Comparison of ENCODE assay signal across 1 cellular context in the genomic region with DNA sequence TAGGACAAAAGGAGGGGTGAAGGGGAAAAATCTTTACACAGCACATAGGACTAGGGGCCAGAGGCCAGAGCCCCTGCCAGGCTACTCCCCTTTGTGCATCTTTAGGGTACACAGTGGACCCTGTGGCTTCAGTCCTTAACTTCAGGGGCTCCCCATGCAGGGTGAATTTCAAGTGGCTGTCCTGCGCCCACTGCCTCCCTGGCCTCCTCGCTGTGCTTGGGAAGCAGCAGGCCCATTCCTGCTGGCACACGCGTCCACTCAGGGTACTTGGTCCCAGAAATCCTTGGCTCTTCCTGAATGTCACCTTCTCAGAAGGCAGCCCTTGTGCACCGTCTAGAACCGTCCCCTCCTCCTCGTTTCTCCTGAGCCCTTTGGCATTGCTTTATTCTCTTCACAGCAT.
TF ChIP-seq lines count a peak whose summit lies in the region.

No MANE protein-coding gene starts in this region.

TF ChIP-seq in GM23338, 12 proteins besides CTCF, POLR2A, EP300 and RAD21 (continued from another document):
- TF ChIP-seq, protein P1, sequence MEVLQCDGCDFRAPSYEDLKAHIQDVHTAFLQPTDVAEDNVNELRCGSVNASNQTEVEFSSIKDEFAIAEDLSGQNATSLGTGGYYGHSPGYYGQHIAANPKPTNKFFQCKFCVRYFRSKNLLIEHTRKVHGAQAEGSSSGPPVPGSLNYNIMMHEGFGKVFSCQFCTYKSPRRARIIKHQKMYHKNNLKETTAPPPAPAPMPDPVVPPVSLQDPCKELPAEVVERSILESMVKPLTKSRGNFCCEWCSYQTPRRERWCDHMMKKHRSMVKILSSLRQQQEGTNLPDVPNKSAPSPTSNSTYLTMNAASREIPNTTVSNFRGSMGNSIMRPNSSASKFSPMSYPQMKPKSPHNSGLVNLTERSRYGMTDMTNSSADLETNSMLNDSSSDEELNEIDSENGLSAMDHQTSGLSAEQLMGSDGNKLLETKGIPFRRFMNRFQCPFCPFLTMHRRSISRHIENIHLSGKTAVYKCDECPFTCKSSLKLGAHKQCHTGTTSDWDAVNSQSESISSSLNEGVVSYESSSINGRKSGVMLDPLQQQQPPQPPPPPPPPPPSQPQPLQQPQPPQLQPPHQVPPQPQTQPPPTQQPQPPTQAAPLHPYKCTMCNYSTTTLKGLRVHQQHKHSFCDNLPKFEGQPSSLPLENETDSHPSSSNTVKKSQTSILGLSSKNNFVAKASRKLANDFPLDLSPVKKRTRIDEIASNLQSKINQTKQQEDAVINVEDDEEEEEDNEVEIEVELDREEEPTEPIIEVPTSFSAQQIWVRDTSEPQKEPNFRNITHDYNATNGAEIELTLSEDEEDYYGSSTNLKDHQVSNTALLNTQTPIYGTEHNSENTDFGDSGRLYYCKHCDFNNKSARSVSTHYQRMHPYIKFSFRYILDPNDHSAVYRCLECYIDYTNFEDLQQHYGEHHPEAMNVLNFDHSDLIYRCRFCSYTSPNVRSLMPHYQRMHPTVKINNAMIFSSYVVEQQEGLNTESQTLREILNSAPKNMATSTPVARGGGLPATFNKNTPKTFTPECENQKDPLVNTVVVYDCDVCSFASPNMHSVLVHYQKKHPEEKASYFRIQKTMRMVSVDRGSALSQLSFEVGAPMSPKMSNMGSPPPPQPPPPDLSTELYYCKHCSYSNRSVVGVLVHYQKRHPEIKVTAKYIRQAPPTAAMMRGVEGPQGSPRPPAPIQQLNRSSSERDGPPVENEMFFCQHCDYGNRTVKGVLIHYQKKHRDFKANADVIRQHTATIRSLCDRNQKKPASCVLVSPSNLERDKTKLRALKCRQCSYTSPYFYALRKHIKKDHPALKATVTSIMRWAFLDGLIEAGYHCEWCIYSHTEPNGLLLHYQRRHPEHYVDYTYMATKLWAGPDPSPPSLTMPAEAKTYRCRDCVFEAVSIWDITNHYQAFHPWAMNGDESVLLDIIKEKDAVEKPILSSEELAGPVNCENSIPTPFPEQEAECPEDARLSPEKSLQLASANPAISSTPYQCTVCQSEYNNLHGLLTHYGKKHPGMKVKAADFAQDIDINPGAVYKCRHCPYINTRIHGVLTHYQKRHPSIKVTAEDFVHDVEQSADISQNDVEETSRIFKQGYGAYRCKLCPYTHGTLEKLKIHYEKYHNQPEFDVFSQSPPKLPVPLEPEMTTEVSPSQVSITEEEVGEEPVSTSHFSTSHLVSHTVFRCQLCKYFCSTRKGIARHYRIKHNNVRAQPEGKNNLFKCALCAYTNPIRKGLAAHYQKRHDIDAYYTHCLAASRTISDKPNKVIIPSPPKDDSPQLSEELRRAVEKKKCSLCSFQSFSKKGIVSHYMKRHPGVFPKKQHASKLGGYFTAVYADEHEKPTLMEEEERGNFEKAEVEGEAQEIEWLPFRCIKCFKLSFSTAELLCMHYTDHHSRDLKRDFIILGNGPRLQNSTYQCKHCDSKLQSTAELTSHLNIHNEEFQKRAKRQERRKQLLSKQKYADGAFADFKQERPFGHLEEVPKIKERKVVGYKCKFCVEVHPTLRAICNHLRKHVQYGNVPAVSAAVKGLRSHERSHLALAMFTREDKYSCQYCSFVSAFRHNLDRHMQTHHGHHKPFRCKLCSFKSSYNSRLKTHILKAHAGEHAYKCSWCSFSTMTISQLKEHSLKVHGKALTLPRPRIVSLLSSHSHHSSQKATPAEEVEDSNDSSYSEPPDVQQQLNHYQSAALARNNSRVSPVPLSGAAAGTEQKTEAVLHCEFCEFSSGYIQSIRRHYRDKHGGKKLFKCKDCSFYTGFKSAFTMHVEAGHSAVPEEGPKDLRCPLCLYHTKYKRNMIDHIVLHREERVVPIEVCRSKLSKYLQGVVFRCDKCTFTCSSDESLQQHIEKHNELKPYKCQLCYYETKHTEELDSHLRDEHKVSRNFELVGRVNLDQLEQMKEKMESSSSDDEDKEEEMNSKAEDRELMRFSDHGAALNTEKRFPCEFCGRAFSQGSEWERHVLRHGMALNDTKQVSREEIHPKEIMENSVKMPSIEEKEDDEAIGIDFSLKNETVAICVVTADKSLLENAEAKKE (CRISPR knock-in tag; IDR thresholded peaks at IDR 0.05): no peak
- TF ChIP-seq POLR2AphosphoS5 (IDR thresholded peaks at IDR 0.05; ENCODE audit: low read depth) (no peak), CREB1 (CRISPR knock-in tag; IDR thresholded peaks at IDR 0.05; ENCODE audit: low read depth) (no peak)
- TF ChIP-seq, protein P2, sequence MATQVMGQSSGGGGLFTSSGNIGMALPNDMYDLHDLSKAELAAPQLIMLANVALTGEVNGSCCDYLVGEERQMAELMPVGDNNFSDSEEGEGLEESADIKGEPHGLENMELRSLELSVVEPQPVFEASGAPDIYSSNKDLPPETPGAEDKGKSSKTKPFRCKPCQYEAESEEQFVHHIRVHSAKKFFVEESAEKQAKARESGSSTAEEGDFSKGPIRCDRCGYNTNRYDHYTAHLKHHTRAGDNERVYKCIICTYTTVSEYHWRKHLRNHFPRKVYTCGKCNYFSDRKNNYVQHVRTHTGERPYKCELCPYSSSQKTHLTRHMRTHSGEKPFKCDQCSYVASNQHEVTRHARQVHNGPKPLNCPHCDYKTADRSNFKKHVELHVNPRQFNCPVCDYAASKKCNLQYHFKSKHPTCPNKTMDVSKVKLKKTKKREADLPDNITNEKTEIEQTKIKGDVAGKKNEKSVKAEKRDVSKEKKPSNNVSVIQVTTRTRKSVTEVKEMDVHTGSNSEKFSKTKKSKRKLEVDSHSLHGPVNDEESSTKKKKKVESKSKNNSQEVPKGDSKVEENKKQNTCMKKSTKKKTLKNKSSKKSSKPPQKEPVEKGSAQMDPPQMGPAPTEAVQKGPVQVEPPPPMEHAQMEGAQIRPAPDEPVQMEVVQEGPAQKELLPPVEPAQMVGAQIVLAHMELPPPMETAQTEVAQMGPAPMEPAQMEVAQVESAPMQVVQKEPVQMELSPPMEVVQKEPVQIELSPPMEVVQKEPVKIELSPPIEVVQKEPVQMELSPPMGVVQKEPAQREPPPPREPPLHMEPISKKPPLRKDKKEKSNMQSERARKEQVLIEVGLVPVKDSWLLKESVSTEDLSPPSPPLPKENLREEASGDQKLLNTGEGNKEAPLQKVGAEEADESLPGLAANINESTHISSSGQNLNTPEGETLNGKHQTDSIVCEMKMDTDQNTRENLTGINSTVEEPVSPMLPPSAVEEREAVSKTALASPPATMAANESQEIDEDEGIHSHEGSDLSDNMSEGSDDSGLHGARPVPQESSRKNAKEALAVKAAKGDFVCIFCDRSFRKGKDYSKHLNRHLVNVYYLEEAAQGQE (IDR thresholded peaks at IDR 0.05; ENCODE audit: unreplicated experiment): no peak
TF ChIP-seq in GM23338: peak in this region for 0.
